18 cellular contexts compared by ENCODE assay signal in genomic region chr3:109784852-109785631, GRCh38.
DNase-seq lines count a peak whose midpoint lies in the region; ATAC-seq lines count a peak whose summit lies in the region.
"Had no signal": no experiment of that assay in that cellular context is flagged by ENCODE, and none has a peak within 500 bp of the region (broad histone marks: within the 10 kb centered on the region; RNA-seq: fewer than 3 reads in every experiment).

No MANE protein-coding gene starts in this region.

- peak; percentile 17 for DNase-seq in Ammon's horn (ENCODE audit: low spot score)
- peak; percentile 87 to 94 for DNase-seq in NCI-H524 (lab: John Stamatoyannopoulos, UW)
- peak; percentile 81 for DNase-seq in SK-N-DZ (ENCODE audit: low spot score)
- DNase-seq in putamen (ENCODE audit: low spot score) = peak; percentile 60
- DNase-seq in NCI-H2081 (lab: John Stamatoyannopoulos, UW) = no peak
- DNase-seq: 8988T; AML-193; Calu3; CD4-positive, alpha-beta T cell; DMS153; DMS79 treated with DMSO at 0.1 percent for 48 hours; GDM1; GM23248; IMR-90; KBM-7 had no signal

- ATAC-seq in HG03565 (IDR thresholded peaks at IDR 0.05; ENCODE audit: unreplicated experiment) (no peak), esophagus mucosa (no peak)
- ATAC-seq: HCT116 had no signal

Comparison
In these comparisons a context has a peak if more than half of its experiments do, and no peak if none do; other contexts are left out.
1. DNase-seq: peak in Ammon's horn (single experiment), NCI-H524 (2 of 2), SK-N-DZ (single experiment) and putamen (single experiment); none in NCI-H2081 (0 of 2).